ENCODE assay signal across 9 cellular contexts in genomic region chr7:22730921-22731654, GRCh38.
DNase-seq lines count a peak whose midpoint lies in the region; ATAC-seq and TF ChIP-seq lines count a peak whose summit lies in the region.
"Had no signal": no experiment of that assay in that cellular context is flagged by ENCODE, and none has a peak within 500 bp of the region (broad histone marks: within the 10 kb centered on the region; RNA-seq: fewer than 3 reads in every experiment).

No MANE protein-coding gene starts in this region.

- H3K4me3 ChIP-seq in AG10803 (ENCODE audit: low read length) = peak overlapping the region; percentile 6
- H3K4me3 ChIP-seq in WI38 (ENCODE audit: low read depth, low read length) = peak overlapping the region; percentile 14; the same call in 1 of the 2 replicates

- TF ChIP-seq CTCF in AG10803 (conservative IDR thresholded peaks at IDR 0.05; ENCODE audit: low read length) = no peak
- TF ChIP-seq CTCF in WI38 (IDR thresholded peaks at IDR 0.05; ENCODE audit: low read depth, low read length) = no peak

- peak; percentile 88 for DNase-seq in AG10803 (ENCODE audit: low read depth)
- DNase-seq in HS-5 (ENCODE audit: low read depth) = peak; percentile 90
- peak; percentile 84 for DNase-seq in foreskin melanocyte
- DNase-seq in HuH-7.5 (ENCODE audit: low spot score) = no peak
- DNase-seq in cerebellar cortex (ENCODE audit: low spot score) = no peak
- DNase-seq in NCI-H1436 treated with DMSO at 0.1 percent for 48 hours (lab: John Stamatoyannopoulos, UW) = no peak
- DNase-seq: right cardiac atrium had no signal

- ATAC-seq in GM18873 (IDR thresholded peaks at IDR 0.05; ENCODE audit: low FRiP score, unreplicated experiment) = no peak
- ATAC-seq: right cardiac atrium had no signal

Comparison
In these comparisons a context has a peak if more than half of its experiments do, and no peak if none do; other contexts are left out.
1. DNase-seq: peak in AG10803 (single experiment), HS-5 (single experiment) and foreskin melanocyte (single experiment); none in HuH-7.5 (single experiment), cerebellar cortex (single experiment) and NCI-H1436 treated with DMSO at 0.1 percent for 48 hours (single experiment).